17 cellular contexts compared by ENCODE assay signal in the genomic region with DNA sequence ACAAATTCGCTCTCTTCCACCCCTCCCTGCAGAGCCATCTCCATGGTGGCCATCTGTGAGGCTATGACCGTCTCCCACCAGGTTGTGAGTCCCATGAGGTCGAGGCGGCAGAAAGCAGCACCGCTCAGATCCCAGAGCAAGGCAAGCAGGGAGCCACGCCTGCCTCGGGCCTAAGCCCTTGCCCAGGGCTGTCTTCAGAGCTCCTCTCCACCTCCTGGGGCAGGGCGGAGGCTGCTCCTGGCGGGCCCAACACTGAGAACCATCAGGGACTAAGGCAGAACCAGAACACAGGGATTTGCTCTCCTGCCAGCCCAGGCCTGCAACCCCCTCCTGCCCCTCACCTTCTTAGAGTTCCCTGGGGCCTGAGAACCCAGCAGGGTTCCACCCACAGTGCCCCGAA.
"Had no signal": no experiment of that assay in that cellular context is flagged by ENCODE, and none has a peak within 500 bp of the region (broad histone marks: within the 10 kb centered on the region; RNA-seq: fewer than 3 reads in every experiment).

No MANE protein-coding gene starts in this region.

- H3K4me3 Mint-ChIP-seq: activated T-helper 1 cell treated with anti-CD3 and anti-CD28 coated beads, Interleukin-12 subunit alpha, Interleukin-12 subunit beta, Interleukin-2, Interleukin-4 antibody, amounts not matched to agents 30 ng/mL and 10 ng/mL and 1 ng/mL, durations not matched to agents 14 hours and 24 hours and 36 hours; stimulated activated naive CD8-positive, alpha-beta T cell treated with anti-CD3 and anti-CD28 coated beads, Interleukin-15, Interleukin-2, amounts not matched to agents 100 ng/mL and 50 ng/mL, for 24 hours; type B pancreatic cell had no signal

- H3K27me3 Mint-ChIP-seq: stimulated activated naive CD8-positive, alpha-beta T cell treated with anti-CD3 and anti-CD28 coated beads, Interleukin-15, Interleukin-2, amounts not matched to agents 100 ng/mL and 50 ng/mL, for 24 hours; type B pancreatic cell had no signal

- H3K36me3 ChIP-seq: colonic mucosa, left lung, neutrophil had no signal

- H3K4me3 ChIP-seq: colonic mucosa, left lung had no signal

- H3K27ac ChIP-seq: colonic mucosa, left lung, neutrophil had no signal

- H3K9me3 ChIP-seq: colonic mucosa, left lung, neutrophil had no signal

- H3K27ac Mint-ChIP-seq: type B pancreatic cell had no signal

- H3K36me3 Mint-ChIP-seq: naive B cell, type B pancreatic cell had no signal

- DNase-seq: activated CD8-positive, alpha-beta memory T cell treated with anti-CD3 and anti-CD28 coated beads, Interleukin-2, amount 50 U/mL, for 48 hours; activated naive CD4-positive, alpha-beta T cell; colonic mucosa; foreskin fibroblast; hippocampal formation; kidney; mammary epithelial cell; naive B cell; retina; stimulated activated CD4-positive, alpha-beta T cell treated with anti-CD3 and anti-CD28 coated beads, Interleukin-4, amount 100 ng/mL, for 1 hour; SW 1271; T1000 had no signal

- H3K9me3 Mint-ChIP-seq: activated T-helper 1 cell treated with anti-CD3 and anti-CD28 coated beads, Interleukin-12 subunit alpha, Interleukin-12 subunit beta, Interleukin-2, Interleukin-4 antibody, amounts not matched to agents 30 ng/mL and 10 ng/mL and 1 ng/mL, durations not matched to agents 14 hours and 24 hours and 36 hours; naive B cell; stimulated activated naive CD8-positive, alpha-beta T cell treated with anti-CD3 and anti-CD28 coated beads, Interleukin-15, Interleukin-2, amounts not matched to agents 100 ng/mL and 50 ng/mL, for 24 hours; type B pancreatic cell had no signal

- H3K27me3 ChIP-seq: colonic mucosa, left lung, neutrophil had no signal

- H3K4me1 ChIP-seq: colonic mucosa had no signal

- ATAC-seq: left lung had no signal
